In genomic region chr2:217948897-217949296, GRCh38 we compare ENCODE assay signal across 18 cellular contexts.
"Had no signal": no experiment of that assay in that cellular context is flagged by ENCODE, and none has a peak within 500 bp of the region (broad histone marks: within the 10 kb centered on the region; RNA-seq: fewer than 3 reads in every experiment).

No MANE protein-coding gene starts in this region.

- H3K36me3 ChIP-seq: brain microvascular endothelial cell, neutrophil, right atrium auricular region, suprapubic skin had no signal

- H3K36me3 Mint-ChIP-seq: activated naive CD8-positive, alpha-beta T cell; T-cell had no signal

- H3K4me3 Mint-ChIP-seq: activated naive CD8-positive, alpha-beta T cell; activated T-cell treated with anti-CD3 and anti-CD28 coated beads, Interleukin-2, amount 50 U/mL, for 4 hours; T-cell had no signal

- H3K4me1 Mint-ChIP-seq: T-cell had no signal

- H3K4me3 ChIP-seq: right atrium auricular region, skin epidermis, suprapubic skin had no signal

- ATAC-seq: activated CD4-positive, CD25-positive, alpha-beta regulatory T cell treated with anti-CD3 and anti-CD28 coated beads, Interleukin-2, amount 50 U/mL, for 24 hours; activated T-cell treated with anti-CD3 and anti-CD28 coated beads, Interleukin-2, amount 50 U/mL, for 4 hours; T-cell had no signal

- DNase-seq: activated CD4-positive, alpha-beta T cell treated with anti-CD3 and anti-CD28 coated beads, Interleukin-2, amount 50 U/mL, for 48 hours; activated T-cell treated with anti-CD3 and anti-CD28 coated beads, Interleukin-2, amount 50 U/mL, for 4 hours; brain microvascular endothelial cell; cortex of kidney; effector CD8-positive, alpha-beta T cell; foreskin fibroblast; kidney glomerular epithelial cell; stimulated activated CD4-positive, alpha-beta T cell treated with anti-CD3 and anti-CD28 coated beads, Interleukin-4, amount 100 ng/mL, for 4 hours; stimulated activated CD8-positive, alpha-beta memory T cell treated with anti-CD3 and anti-CD28 coated beads, Interleukin-4, amount 100 ng/mL, for 48 hours; stimulated activated naive CD4-positive, alpha-beta T cell treated with Interleukin-2 at 50 U/mL for 16 hours; T1000 had no signal

- H3K27ac ChIP-seq: brain microvascular endothelial cell, neutrophil, right atrium auricular region, suprapubic skin had no signal

- H3K27me3 ChIP-seq: brain microvascular endothelial cell, right atrium auricular region, suprapubic skin had no signal

- H3K9me3 Mint-ChIP-seq: activated T-cell treated with anti-CD3 and anti-CD28 coated beads, Interleukin-2, amount 50 U/mL, for 4 hours; T-cell had no signal

- H3K9me3 ChIP-seq: neutrophil, right atrium auricular region, suprapubic skin had no signal

- H3K27ac Mint-ChIP-seq: activated naive CD8-positive, alpha-beta T cell; T-cell had no signal
